ENCODE assay signal across 8 cellular contexts in the genomic region with DNA sequence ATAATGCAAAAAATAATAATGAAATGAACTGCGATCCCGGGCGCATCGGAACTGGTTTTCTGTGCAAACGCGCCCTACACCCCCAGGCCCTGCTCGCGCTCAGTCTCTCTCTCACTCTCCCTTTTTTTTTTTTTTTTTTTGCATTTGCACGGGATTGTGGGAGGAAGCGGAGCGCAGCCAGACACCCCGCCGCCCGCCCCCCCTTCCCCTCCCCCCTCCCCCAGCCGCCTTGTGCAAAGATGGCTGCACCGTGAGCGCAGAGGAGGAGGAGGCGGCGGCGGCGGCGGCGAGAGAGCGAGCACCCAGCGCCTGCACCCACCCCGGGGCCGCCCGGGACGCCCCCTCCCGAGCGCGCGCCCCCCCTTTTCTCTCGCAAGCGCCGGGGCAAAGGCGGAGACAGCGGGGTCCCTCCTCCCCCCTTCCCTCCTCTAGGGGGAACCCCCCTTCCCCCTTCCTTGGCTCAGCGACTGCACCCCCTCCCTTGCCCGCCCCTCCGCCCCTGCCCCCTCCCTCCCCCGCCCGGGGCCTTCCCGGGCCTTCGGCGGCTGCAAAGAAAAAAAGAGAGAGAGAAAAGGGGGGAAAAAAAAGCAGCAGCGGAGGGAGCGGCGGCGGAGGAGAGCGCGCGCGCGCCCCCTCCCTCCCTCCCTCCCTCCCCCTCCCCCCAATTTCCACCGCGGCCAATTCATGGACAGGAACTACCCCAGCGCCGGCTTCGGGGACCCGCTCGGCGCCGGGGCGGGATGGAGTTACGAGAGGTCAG. TPM values are rescaled to one million over a fixed set of nuclear protein-coding genes. Genes with fewer than 3 reads are reported as not detected.
DNase-seq lines count a peak whose midpoint lies in the region; ATAC-seq, FAIRE-seq and TF ChIP-seq lines count a peak whose summit lies in the region.

A gene with protein sequence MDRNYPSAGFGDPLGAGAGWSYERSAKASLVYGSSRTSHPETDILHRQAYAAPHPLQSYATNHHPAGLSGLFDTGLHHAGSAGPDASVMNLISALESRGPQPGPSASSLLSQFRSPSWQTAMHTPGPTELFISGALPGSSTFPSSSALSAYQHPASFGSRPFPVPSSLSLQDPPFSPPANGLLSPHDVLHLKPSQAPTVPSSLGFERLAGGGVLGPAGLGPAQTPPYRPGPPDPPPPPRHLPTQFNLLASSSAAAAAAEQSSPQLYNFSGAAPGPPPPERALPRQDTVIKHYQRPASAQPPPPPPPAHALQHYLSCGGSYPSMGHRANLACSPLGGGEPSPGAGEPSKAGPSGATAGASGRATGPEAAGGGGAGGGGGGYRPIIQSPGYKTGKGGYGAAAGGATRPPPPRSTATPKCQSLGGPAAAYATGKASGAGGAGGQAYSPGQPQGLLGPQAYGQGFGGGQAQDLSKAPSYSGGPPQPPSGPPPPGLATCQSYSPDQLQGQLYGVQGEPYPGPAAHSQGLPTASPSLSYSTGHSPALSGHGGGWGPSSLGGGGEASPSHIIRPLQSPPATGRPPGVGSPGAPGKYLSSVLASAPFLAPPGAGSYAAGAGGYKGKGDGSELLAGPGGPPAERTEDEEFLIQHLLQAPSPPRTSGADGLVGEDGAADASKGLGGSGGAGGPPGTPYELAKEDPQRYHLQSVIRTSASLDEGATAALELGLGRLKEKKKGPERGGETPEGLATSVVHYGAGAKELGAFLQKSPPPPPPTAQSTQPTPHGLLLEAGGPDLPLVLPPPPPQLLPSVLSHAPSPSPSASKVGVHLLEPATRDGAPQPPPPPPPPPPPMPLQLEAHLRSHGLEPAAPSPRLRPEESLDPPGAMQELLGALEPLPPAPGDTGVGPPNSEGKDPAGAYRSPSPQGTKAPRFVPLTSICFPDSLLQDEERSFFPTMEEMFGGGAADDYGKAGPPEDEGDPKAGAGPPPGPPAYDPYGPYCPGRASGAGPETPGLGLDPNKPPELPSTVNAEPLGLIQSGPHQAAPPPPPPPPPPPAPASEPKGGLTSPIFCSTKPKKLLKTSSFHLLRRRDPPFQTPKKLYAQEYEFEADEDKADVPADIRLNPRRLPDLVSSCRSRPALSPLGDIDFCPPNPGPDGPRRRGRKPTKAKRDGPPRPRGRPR (N-terminal part only) (plus strand): TSS at position 212 of the 760 bp plus-strand sequence. CDS start 473 bp downstream, at position 685.

- TF ChIP-seq CTCF in A549 (IDR thresholded peaks at IDR 0.05) (no peak; the same call in 2 of the 3 replicates), WERI-Rb-1 (IDR thresholded peaks at IDR 0.05; ENCODE audit: low read depth, low read length) (no peak), breast epithelium (IDR thresholded peaks at IDR 0.05) (no peak)

- peak within 1 kb of the TSS; percentile 93 for H3K4me2 ChIP-seq in A549
- H3K4me2 ChIP-seq in skeletal muscle satellite cell (ENCODE audit: low read length): peak within 1 kb of the TSS; percentile 100

- DNase-seq in A549 (ENCODE audit: low read depth in 1 of 2, low spot score in 1 of 2) (peak; percentile 88 to 96), NCI-H2171 treated with DMSO at 0.1 percent for 48 hours (lab: John Stamatoyannopoulos, UW) (peak; percentile 80), WERI-Rb-1 (peak; percentile 59), breast epithelium (ENCODE audit: low spot score in 2 of 2) (peak in 1 of 2 donors; percentile 49)

- peak within 1 kb of the TSS; percentile 63 for H3K4me3 ChIP-seq in A549
- peak within 1 kb of the TSS; percentile 85 for H3K4me3 ChIP-seq in WERI-Rb-1 (ENCODE audit: low read depth, low read length)
- H3K4me3 ChIP-seq in breast epithelium: peak within 1 kb of the TSS; percentile 67 to 93 (median 77)
- peak within 1 kb of the TSS; percentile 96 for H3K4me3 ChIP-seq in iPS-18c (ENCODE audit: insufficient read depth, low read depth, low read length)
- H3K4me3 ChIP-seq in skeletal muscle satellite cell (ENCODE audit: low read length): peak within 1 kb of the TSS; percentile 87

- TF ChIP-seq RAD21 in A549 (conservative IDR thresholded peaks at IDR 0.05 in 1 of 2, IDR thresholded peaks at IDR 0.05 in 1 of 2): 0 out of 5 replicates have a peak, but pooled peaks of 1 of the 2 experiments have one; percentile 17

- TF ChIP-seq POLR2A in A549 (IDR thresholded peaks at IDR 0.05; ENCODE audit: low read length) (peak; percentile 47), GM19099 (IDR thresholded peaks at IDR 0.05; ENCODE audit: extremely low read depth, insufficient read length, low read depth) (peak; percentile 65), breast epithelium (IDR thresholded peaks at IDR 0.05) (no peak)

- H3K9me3 ChIP-seq in A549 (no peaks in the 10 kb centered on the region), WERI-Rb-1 (ENCODE audit: severe bottlenecking) (no peaks in the 10 kb centered on the region), breast epithelium (no peaks in the 10 kb centered on the region), iPS-18c (ENCODE audit: control insufficient read depth, insufficient read depth, low read length) (no peaks in the 10 kb centered on the region), skeletal muscle satellite cell (replicated peaks; ENCODE audit: low read length) (no peaks in the 10 kb centered on the region)

- CTCF ChIA-PET in A549 (lab: Yijun Ruan, JAX): interaction anchor here (0.7 to 1.3 kb wide), 6 partner anchors 11 to 90 kb away, joined by 3 to 6 read pairs (median 4); a partner anchor contains a TSS

- TF ChIP-seq EP300 in A549 (IDR thresholded peaks at IDR 0.05): no peak; a peak in 1 of 5 replicates

- H3K9ac ChIP-seq in skeletal muscle satellite cell (ENCODE audit: low read depth, low read length): peak within 1 kb of the TSS; percentile 87

- WGBS in A549 (ENCODE audit: missing lambda C conversion rate): 2% methylated on average over 34 of the region's 66 CpGs

- peaks cover 26% of the 10 kb centered on the region for H3K36me3 ChIP-seq in WERI-Rb-1
- peaks cover 5% of the 10 kb centered on the region for H3K36me3 ChIP-seq in breast epithelium
- peaks cover 16% of the 10 kb centered on the region for H3K36me3 ChIP-seq in skeletal muscle satellite cell (ENCODE audit: insufficient read depth, low read length)

- H3K27ac ChIP-seq in A549 (peak within 1 kb of the TSS; percentile 97 to 99), WERI-Rb-1 (peak within 1 kb of the TSS; percentile 97), breast epithelium (peak within 1 kb of the TSS; percentile 81 to 93)

- H3K4me1 ChIP-seq in A549 (peaks cover 11% of the 10 kb centered on the region), breast epithelium (peaks cover 4 to 6% of the 10 kb centered on the region in 2 donors), skeletal muscle satellite cell (ENCODE audit: control insufficient read depth, insufficient read depth, low read length) (peaks cover 25% of the 10 kb centered on the region)

- intact Hi-C loops in breast epithelium (cut with DNase I; ENCODE audit: low total_unique reads): no loop called here

- ATAC-seq in A549 (peak; percentile 38 to 64), HG03460 (IDR thresholded peaks at IDR 0.05; ENCODE audit: unreplicated experiment) (no peak)

- FAIRE-seq in A549 (lab: Jason Lieb, UNC): no peak

- POLR2A ChIA-PET in A549 (lab: Yijun Ruan, JAX): interaction anchor here (0.6 to 3.1 kb wide), 7 partner anchors 10 to 95 kb away, joined by 3 to 45 read pairs (median 5); a partner anchor contains a TSS

- H3K27me3 ChIP-seq in WERI-Rb-1 (ENCODE audit: insufficient read depth, low read depth, severe bottlenecking): no peaks in the 10 kb centered on the region
- no peaks in the 10 kb centered on the region for H3K27me3 ChIP-seq in breast epithelium
- H3K27me3 ChIP-seq in skeletal muscle satellite cell (ENCODE audit: control insufficient read depth, insufficient read depth, low read length): no peaks in the 10 kb centered on the region

TF ChIP-seq in A549, 52 proteins besides CTCF, POLR2A, EP300 and RAD21 (continues in another document):
- TF ChIP-seq, protein P1, sequence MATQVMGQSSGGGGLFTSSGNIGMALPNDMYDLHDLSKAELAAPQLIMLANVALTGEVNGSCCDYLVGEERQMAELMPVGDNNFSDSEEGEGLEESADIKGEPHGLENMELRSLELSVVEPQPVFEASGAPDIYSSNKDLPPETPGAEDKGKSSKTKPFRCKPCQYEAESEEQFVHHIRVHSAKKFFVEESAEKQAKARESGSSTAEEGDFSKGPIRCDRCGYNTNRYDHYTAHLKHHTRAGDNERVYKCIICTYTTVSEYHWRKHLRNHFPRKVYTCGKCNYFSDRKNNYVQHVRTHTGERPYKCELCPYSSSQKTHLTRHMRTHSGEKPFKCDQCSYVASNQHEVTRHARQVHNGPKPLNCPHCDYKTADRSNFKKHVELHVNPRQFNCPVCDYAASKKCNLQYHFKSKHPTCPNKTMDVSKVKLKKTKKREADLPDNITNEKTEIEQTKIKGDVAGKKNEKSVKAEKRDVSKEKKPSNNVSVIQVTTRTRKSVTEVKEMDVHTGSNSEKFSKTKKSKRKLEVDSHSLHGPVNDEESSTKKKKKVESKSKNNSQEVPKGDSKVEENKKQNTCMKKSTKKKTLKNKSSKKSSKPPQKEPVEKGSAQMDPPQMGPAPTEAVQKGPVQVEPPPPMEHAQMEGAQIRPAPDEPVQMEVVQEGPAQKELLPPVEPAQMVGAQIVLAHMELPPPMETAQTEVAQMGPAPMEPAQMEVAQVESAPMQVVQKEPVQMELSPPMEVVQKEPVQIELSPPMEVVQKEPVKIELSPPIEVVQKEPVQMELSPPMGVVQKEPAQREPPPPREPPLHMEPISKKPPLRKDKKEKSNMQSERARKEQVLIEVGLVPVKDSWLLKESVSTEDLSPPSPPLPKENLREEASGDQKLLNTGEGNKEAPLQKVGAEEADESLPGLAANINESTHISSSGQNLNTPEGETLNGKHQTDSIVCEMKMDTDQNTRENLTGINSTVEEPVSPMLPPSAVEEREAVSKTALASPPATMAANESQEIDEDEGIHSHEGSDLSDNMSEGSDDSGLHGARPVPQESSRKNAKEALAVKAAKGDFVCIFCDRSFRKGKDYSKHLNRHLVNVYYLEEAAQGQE (IDR thresholded peaks at IDR 0.05): no peak
- TF ChIP-seq CHD4 (IDR thresholded peaks at IDR 0.05; ENCODE audit: borderline replicate concordance) (no peak), MYC (IDR thresholded peaks at IDR 0.05; ENCODE audit: borderline replicate concordance, low read length) (peak; percentile 27; the same call in 1 of the 2 replicates)

RNA-seq across cellular contexts. Expression of the gene that starts here (rescaled TPM):
- polyA plus RNA-seq in A549 (2011; rRNA removed) (0.78 and 1.6 TPM in 2 replicates), A549 (2017; fragmentation: RNase III; extraction: RNeasy Plus Mini Kit Qiagen cat#74134 plus additional on column Dnase treatment) (13.0 to 16.3 TPM (median 15.6 TPM) in 3 replicates)
- polyA plus RNA-seq in A549 (2012; cell fraction: cytosol; rRNA removed): 3.9 and 5.4 TPM in 2 replicates
- 12.6 and 13.4 TPM in 2 replicates for polyA plus RNA-seq in A549 (2012; cell fraction: nucleus; rRNA removed)
- polyA minus RNA-seq in A549 (2011; rRNA and poly(A)+ RNA removed): 0.83 and 2.8 TPM in 2 replicates
- total RNA-seq in breast epithelium: 1 to 10 TPM; 6.2 to 8.8 (median 6.3) TPM
- 2.5 and 3.5 TPM in 2 replicates for total RNA-seq in skeletal muscle satellite cell (2012; rRNA removed)
